Comparison of ENCODE assay signal across 1 cellular context in the genomic region with DNA sequence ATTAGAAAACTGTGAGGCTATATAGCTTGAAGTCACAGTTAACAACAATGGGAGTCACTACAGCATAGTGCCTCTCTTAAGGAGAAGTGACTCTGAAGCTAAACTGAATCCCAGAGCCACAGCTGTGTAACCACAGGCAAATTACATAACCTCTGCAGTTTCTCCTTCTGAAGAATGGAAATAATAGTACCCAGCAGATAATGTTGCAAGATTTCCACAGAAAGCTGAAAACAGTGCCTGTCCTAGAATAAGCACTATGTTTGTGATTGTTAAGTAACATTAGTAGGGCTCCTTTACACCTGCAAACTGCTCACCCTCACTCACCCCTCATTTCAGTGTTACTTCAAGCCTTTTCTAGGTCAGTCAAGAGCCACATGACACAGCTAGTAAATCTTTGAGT.
TF ChIP-seq lines count a peak whose summit lies in the region.

No MANE protein-coding gene starts in this region.

TF ChIP-seq in H1, 55 proteins besides CTCF, POLR2A, EP300 and RAD21 (continued from another document):
- TF ChIP-seq CHD7 (IDR thresholded peaks at IDR 0.05; ENCODE audit: insufficient replicate concordance, low read length): no peak
- TF ChIP-seq RXRA (IDR thresholded peaks at IDR 0.05; ENCODE audit: insufficient read depth, low read depth, low read length): no peak
- TF ChIP-seq ASH2L (IDR thresholded peaks at IDR 0.05; ENCODE audit: low read length): no peak
TF ChIP-seq in H1: peak in this region for 0.
